Comparison of ENCODE assay signal across 1 cellular context in genomic region chr19:29860492-29860891, GRCh38.
TF ChIP-seq lines count a peak whose summit lies in the region.

No MANE protein-coding gene starts in this region.

TF ChIP-seq in H1, 55 proteins besides CTCF, POLR2A, EP300 and RAD21 (continued from another document):
- TF ChIP-seq ATF2 (IDR thresholded peaks at IDR 0.05; ENCODE audit: low read length) (no peak), TCF12 (IDR thresholded peaks at IDR 0.05; ENCODE audit: low read depth, low read length) (no peak), EZH2 (IDR thresholded peaks at IDR 0.05; ENCODE audit: low read depth, low read length, severe bottlenecking) (no peak), E2F6 (IDR thresholded peaks at IDR 0.05) (peak; percentile 67; the same call in 1 of the 2 replicates), YY1 (IDR thresholded peaks at IDR 0.05; ENCODE audit: low read depth, low read length) (no peak), TAF7 (optimal IDR thresholded peaks at IDR 0.05; ENCODE audit: borderline replicate concordance, low read depth, low read length) (no peak), KDM5A (IDR thresholded peaks at IDR 0.05; ENCODE audit: low read length) (no peak), MAFK (IDR thresholded peaks at IDR 0.05; ENCODE audit: low read depth, low read length) (no peak), CHD2 (IDR thresholded peaks at IDR 0.05; ENCODE audit: low read length) (no peak)
